ENCODE assay signal across 8 cellular contexts in the genomic region with DNA sequence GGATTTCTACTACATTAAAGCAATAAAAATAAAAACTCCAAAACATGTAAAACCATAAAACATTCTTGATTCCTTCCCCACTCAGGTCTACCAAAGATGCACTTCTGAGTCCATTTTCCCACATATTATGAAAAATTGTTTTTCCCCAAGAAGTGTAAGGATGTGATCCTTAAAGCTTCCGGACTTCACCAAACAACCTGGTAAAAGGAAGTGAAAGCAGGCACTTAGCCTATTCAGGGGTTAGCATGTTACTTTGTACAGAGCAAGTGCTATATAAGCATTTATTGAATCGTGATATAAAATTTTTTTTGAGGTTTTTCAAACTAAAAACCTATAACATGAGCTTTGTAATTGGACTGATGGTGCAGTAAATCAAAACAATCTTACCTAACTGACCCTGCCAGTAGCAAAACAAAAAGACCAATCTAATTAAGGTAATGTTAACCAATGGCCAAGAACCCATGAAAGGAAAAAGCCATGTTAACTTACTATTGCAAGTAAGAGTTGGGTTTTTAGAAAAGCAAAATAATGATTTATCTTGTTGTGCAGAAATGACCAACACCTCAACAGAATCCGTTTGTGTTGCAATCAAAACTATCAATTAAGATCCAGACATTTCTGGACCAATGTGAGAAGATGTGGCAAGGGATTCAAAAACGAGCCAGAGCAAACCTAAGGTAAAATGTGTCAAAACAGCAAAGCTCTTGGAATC. TPM values are rescaled to one million over a fixed set of nuclear protein-coding genes. Genes with fewer than 3 reads are reported as not detected.
DNase-seq lines count a peak whose midpoint lies in the region; ATAC-seq and TF ChIP-seq lines count a peak whose summit lies in the region.

No MANE protein-coding gene starts in this region.

- H3F3A ChIP-seq in Loucy (ENCODE audit: low read depth), result 0 out of 2 replicates have a peak, but pooled peaks cover 3% of the 10 kb centered on the region

- peaks cover 0 to 33% (median 10%) of the 10 kb centered on the region in 11 experiments; a peak in 12 of 22 replicates for H3K36me3 ChIP-seq in BLaER1 treated with 17β-estradiol and CSF1 and Interleukin-3, amounts not matched to agents 10 nM and 100 nM
- no peaks in the 10 kb centered on the region for H3K36me3 ChIP-seq in Loucy (ENCODE audit: insufficient read depth, low read length)
- H3K36me3 ChIP-seq in colonic mucosa, result no peaks in the 10 kb centered on the region

- DNase-seq in colonic mucosa (no peak), natural killer cell (no peak), OCI-M2 (lab: John Stamatoyannopoulos, UW; ENCODE audit: unreplicated experiment) (no peak), substantia nigra (lab: John Stamatoyannopoulos, UW) (no peak)

- H3K4me2 ChIP-seq in BLaER1 treated with 17β-estradiol and CSF1 and Interleukin-3, amounts not matched to agents 10 nM and 100 nM, result peak overlapping the region; percentile 77 to 94 (median 86)
- H3K4me2 ChIP-seq in Loucy (ENCODE audit: low read depth, low read length, poor library complexity, severe bottlenecking), result peak overlapping the region; percentile 92

- no peak for TF ChIP-seq CTCF in Loucy (conservative IDR thresholded peaks at IDR 0.05; ENCODE audit: low read length)
- TF ChIP-seq CTCF in colonic mucosa (IDR thresholded peaks at IDR 0.05), result no peak
- TF ChIP-seq CTCF in natural killer cell (IDR thresholded peaks at IDR 0.05), result no peak

- ATAC-seq in natural killer cell, result no peak
- no peak for ATAC-seq in GM19395 (IDR thresholded peaks at IDR 0.05; ENCODE audit: unreplicated experiment)
- no peak for ATAC-seq in HG03457 (IDR thresholded peaks at IDR 0.05; ENCODE audit: unreplicated experiment)

- peak overlapping the region; percentile 86 to 95 for H3K27ac Mint-ChIP-seq in natural killer cell

- H3K27me3 Mint-ChIP-seq in natural killer cell (ENCODE audit: low read depth in 2 of 2), result no peaks in the 10 kb centered on the region

- peak overlapping the region; percentile 77 to 98 (median 84) for H3K4me3 ChIP-seq in BLaER1 treated with 17β-estradiol and CSF1 and Interleukin-3, amounts not matched to agents 10 nM and 100 nM
- H3K4me3 ChIP-seq in Loucy (ENCODE audit: low read length, poor library complexity, severe bottlenecking) (peak overlapping the region; percentile 97), colonic mucosa (peak overlapping the region; percentile 93)

- peak overlapping the region; percentile 91 to 99 (median 96); a peak in 21 of 22 replicates for H3K27ac ChIP-seq in BLaER1 treated with 17β-estradiol and CSF1 and Interleukin-3, amounts not matched to agents 10 nM and 100 nM
- no peak overlapping the region for H3K27ac ChIP-seq in colonic mucosa
- no peak overlapping the region for H3K27ac ChIP-seq in substantia nigra (ENCODE audit: low read depth, low read length, poor library complexity, severe bottlenecking)

- H3K27me3 ChIP-seq in BLaER1 treated with 17β-estradiol and CSF1 and Interleukin-3, amounts not matched to agents 10 nM and 100 nM, result no peaks in the 10 kb centered on the region
- H3K27me3 ChIP-seq in Loucy (ENCODE audit: insufficient read depth, low read length, poor library complexity, severe bottlenecking) (no peaks in the 10 kb centered on the region), colonic mucosa (no peaks in the 10 kb centered on the region)

- 0 out of 22 replicates have a peak, but pooled peaks cover 0 to 5% (median 0%) of the 10 kb centered on the region in 11 experiments for H3K9me3 ChIP-seq in BLaER1 treated with 17β-estradiol and CSF1 and Interleukin-3, amounts not matched to agents 10 nM and 100 nM (replicated peaks in 1 of 11)
- H3K9me3 ChIP-seq in Loucy (ENCODE audit: insufficient read depth, low read depth, low read length), result no peaks in the 10 kb centered on the region
- no peaks in the 10 kb centered on the region for H3K9me3 ChIP-seq in colonic mucosa

- peaks cover 63 to 69% of the 10 kb centered on the region in 2 donors for H3K4me1 Mint-ChIP-seq in natural killer cell

- intact Hi-C loops in colonic mucosa (cut with DNase I) (loop anchor here (10.0 kb wide), 1 partner anchor 163 kb away; no protein-coding TSS in a partner anchor), natural killer cell (cut with micrococcal nuclease) (loop anchor here (2.0 to 5.0 kb wide), 3 partner anchors 35 to 219 kb away; partner anchors contain the start of gene PTPN23)

- H4K20me1 ChIP-seq in BLaER1 treated with 17β-estradiol and CSF1 and Interleukin-3, amounts not matched to agents 10 nM and 100 nM, result peaks cover 54 to 75% (median 64%) of the 10 kb centered on the region in 11 experiments
- peaks cover 58% of the 10 kb centered on the region for H4K20me1 ChIP-seq in Loucy (ENCODE audit: insufficient read depth, low read length, poor library complexity, severe bottlenecking)

- peak overlapping the region; percentile 91 to 99 (median 99) for H3K9ac ChIP-seq in BLaER1 treated with 17β-estradiol and CSF1 and Interleukin-3, amounts not matched to agents 10 nM and 100 nM
- H3K9ac ChIP-seq in Loucy (ENCODE audit: low read depth, low read length, poor library complexity, severe bottlenecking), result peak overlapping the region; percentile 88
- H3K9ac ChIP-seq in colonic mucosa (ENCODE audit: low read depth in 2 of 2, low read length in 2 of 2), result peak overlapping the region in 1 of 2 donors; percentile 77

- no peaks in the 10 kb centered on the region for H3K9me2 ChIP-seq in Loucy (replicated peaks; ENCODE audit: low read depth, low read length)

- H3K36me3 Mint-ChIP-seq in natural killer cell, result no peaks in the 10 kb centered on the region

- no peak overlapping the region for H2AFZ ChIP-seq in Loucy (ENCODE audit: low read length)

- peak overlapping the region; percentile 92 for H3K4me3 Mint-ChIP-seq in natural killer cell

- peaks cover 46 to 69% (median 55%) of the 10 kb centered on the region in 10 experiments for H3K4me1 ChIP-seq in BLaER1 treated with 17β-estradiol and CSF1 and Interleukin-3, amounts not matched to agents 10 nM and 100 nM
- H3K4me1 ChIP-seq in Loucy (ENCODE audit: insufficient read depth, low read length, poor library complexity, severe bottlenecking), result peaks cover 57% of the 10 kb centered on the region
- peaks cover 20% of the 10 kb centered on the region for H3K4me1 ChIP-seq in colonic mucosa

- no peaks in the 10 kb centered on the region for H3K9me3 Mint-ChIP-seq in natural killer cell

- peaks cover 90% of the 10 kb centered on the region for H3K79me2 ChIP-seq in Loucy (ENCODE audit: insufficient read depth, low read length)

RNA-seq across cellular contexts. Expression of gene SETD2, which starts 1.8 kb away (rescaled TPM):
- total RNA-seq in colonic mucosa (10 to 100 TPM; 39.5 to 48.6 TPM), natural killer cell (100 to 1,000 TPM in 1 of 3 donors, 10 to 100 TPM in 2; 86.5 to 104 (median 95.9) TPM)

Comparison
In these comparisons a context has a peak if more than half of its experiments do, and no peak if none do; other contexts are left out.
1. H3K27ac ChIP-seq: peak in BLaER1 treated with 17β-estradiol and CSF1 and Interleukin-3, amounts not matched to agents 10 nM and 100 nM (11 of 11); none in colonic mucosa (single experiment) and substantia nigra (single experiment).
2. Peak in every context shown above with its lines, with median percentiles within 50 percentile points of each other: H3K4me3 ChIP-seq.